ENCODE assay signal across 8 cellular contexts in the genomic region with DNA sequence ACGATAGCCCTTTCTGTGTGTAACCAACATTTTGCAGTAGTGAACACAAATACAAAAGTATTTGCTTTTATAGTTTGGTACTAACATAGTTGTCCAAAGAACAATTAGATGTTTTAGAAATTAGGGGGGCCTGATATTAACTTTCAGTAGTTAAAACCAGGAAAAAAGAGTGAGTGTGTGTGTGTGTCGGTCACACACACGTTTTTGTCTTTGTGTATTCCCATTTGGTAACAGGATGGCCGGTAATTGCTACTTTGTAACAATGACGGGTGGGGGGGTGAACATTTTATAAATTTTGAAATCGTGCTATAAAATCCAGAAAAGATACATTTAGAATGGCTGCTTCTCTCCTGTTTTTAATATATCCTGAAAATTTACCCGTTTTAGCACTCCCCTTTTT. TPM values are rescaled to one million over a fixed set of nuclear protein-coding genes. Genes with fewer than 3 reads are reported as not detected.
DNase-seq lines count a peak whose midpoint lies in the region; ATAC-seq and TF ChIP-seq lines count a peak whose summit lies in the region.

No MANE protein-coding gene starts in this region.

- H3K27me3 ChIP-seq in SJCRH30 (no peaks in the 10 kb centered on the region), rectal smooth muscle tissue (ENCODE audit: control insufficient read depth, insufficient read depth, low read length) (no peaks in the 10 kb centered on the region)

- no peak for ATAC-seq in HG03039 (IDR thresholded peaks at IDR 0.05; ENCODE audit: unreplicated experiment)
- no peak for ATAC-seq in HG02970 (IDR thresholded peaks at IDR 0.05; ENCODE audit: low FRiP score, unreplicated experiment)

- H3K9ac ChIP-seq in rectal smooth muscle tissue (ENCODE audit: low read length): peak overlapping the region; percentile 30

- DNase-seq in GM12864 (ENCODE audit: low read depth): no peak
- no peak for DNase-seq in SJCRH30
- DNase-seq in fibroblast of mammary gland (ENCODE audit: low read depth): no peak
- no peak for DNase-seq in HK-2 (ENCODE audit: unreplicated experiment)
- DNase-seq in GM10266 (ENCODE audit: extremely low spot score): no peak

- H3K36me3 ChIP-seq in SJCRH30: no peaks in the 10 kb centered on the region
- H3K36me3 ChIP-seq in rectal smooth muscle tissue (ENCODE audit: control insufficient read depth, insufficient read depth, low read length): peaks cover 3% of the 10 kb centered on the region

- peaks cover 5% of the 10 kb centered on the region; the same call in 1 of the 2 replicates for H3K9me3 ChIP-seq in SJCRH30 (replicated peaks)

- H3K27ac ChIP-seq in SJCRH30: peak overlapping the region; percentile 94
- peak overlapping the region; percentile 51 for H3K27ac ChIP-seq in rectal smooth muscle tissue (ENCODE audit: low read depth, low read length)

- H3K4me1 ChIP-seq in SJCRH30 (no peaks in the 10 kb centered on the region), rectal smooth muscle tissue (ENCODE audit: control insufficient read depth, insufficient read depth, low read length) (peaks cover 6% of the 10 kb centered on the region)

- TF ChIP-seq CTCF in GM12864 (IDR thresholded peaks at IDR 0.05; ENCODE audit: low read depth, low read length, missing control alignments): no peak
- no peak for TF ChIP-seq CTCF in fibroblast of mammary gland (conservative IDR thresholded peaks at IDR 0.05; ENCODE audit: control insufficient read depth, insufficient read depth, low read depth, low read length)
- TF ChIP-seq CTCF in GM10266 (IDR thresholded peaks at IDR 0.05; ENCODE audit: control insufficient read depth, insufficient read depth, low read depth, missing control alignments): no peak

- H3K4me3 ChIP-seq in GM12864 (ENCODE audit: low read depth, low read length) (peak overlapping the region; percentile 68), SJCRH30 (peak overlapping the region; percentile 87), fibroblast of mammary gland (ENCODE audit: control insufficient read depth, low read depth, low read length) (peak overlapping the region; percentile 98), rectal smooth muscle tissue (ENCODE audit: low read length) (peak overlapping the region; percentile 95)

RNA-seq across cellular contexts. Expression of a gene that starts 1.5 kb away (rescaled TPM):
- total RNA-seq in SJCRH30 (2014; rRNA removed; shearing (Covaris generic)): 41.1 and 56.2 TPM in 2 replicates

RNA-seq across cellular contexts. Expression of a gene that starts 12.0 kb away (rescaled TPM):
- total RNA-seq in SJCRH30 (2014; rRNA removed; shearing (Covaris generic)): 33.2 and 40.0 TPM in 2 replicates
